26 cellular contexts compared by ENCODE assay signal in genomic region chr3:9023191-9023590, GRCh38.
"Had no signal": no experiment of that assay in that cellular context is flagged by ENCODE, and none has a peak within 500 bp of the region (broad histone marks: within the 10 kb centered on the region; RNA-seq: fewer than 3 reads in every experiment).

No MANE protein-coding gene starts in this region.

- H3K4me2 ChIP-seq: SK-N-SH had no signal

- DNase-seq: activated CD4-positive, alpha-beta memory T cell treated with anti-CD3 and anti-CD28 coated beads, Interleukin-2, amount 10 ng/mL, durations not matched to agents 7 days and 5 days; activated CD4-positive, alpha-beta T cell treated with anti-CD3 and anti-CD28 coated beads for 1 hour; activated CD4-positive, alpha-beta T cell treated with anti-CD3 and anti-CD28 coated beads, Interleukin-2, amount 10 ng/mL, durations not matched to agents 7 days and 5 days; activated CD8-positive, alpha-beta memory T cell treated with anti-CD3 and anti-CD28 coated beads, Interleukin-2, amount 50 U/mL, for 48 hours; activated gamma-delta T cell treated with Interleukin-2 at 50 U/mL for 16 hours; activated naive CD4-positive, alpha-beta T cell treated with anti-CD3 and anti-CD28 coated beads, Interleukin-2, amount 50 U/mL, for 16 hours; activated T-cell treated with anti-CD3 and anti-CD28 coated beads, Interleukin-2, amount 50 U/mL, for 24 hours; effector memory CD8-positive, alpha-beta T cell; foreskin melanocyte; left ventricle myocardium superior; mammary epithelial cell; naive B cell; right lobe of liver; SK-N-SH; stimulated activated CD4-positive, alpha-beta T cell treated with anti-CD3 and anti-CD28 coated beads, Interleukin-4, amount 100 ng/mL, for 24 hours; stomach; SW 1271; T1000 had no signal

- H3K9me3 Mint-ChIP-seq: activated CD4-positive, alpha-beta memory T cell treated with anti-CD3 and anti-CD28 coated beads, Interleukin-2, amount 10 ng/mL, durations not matched to agents 7 days and 5 days; activated CD4-positive, alpha-beta T cell treated with anti-CD3 and anti-CD28 coated beads, Interleukin-2, amount 10 ng/mL, durations not matched to agents 7 days and 5 days; activated T-cell treated with anti-CD3 and anti-CD28 coated beads, Interleukin-2, amount 50 U/mL, for 24 hours; effector memory CD8-positive, alpha-beta T cell; mesothelial cell of epicardium; naive B cell; stimulated activated effector memory CD8-positive, alpha-beta T cell treated with anti-CD3 and anti-CD28 coated beads, Interleukin-12 subunit alpha, Interleukin-12 subunit beta, amount 100 ng/mL, for 72 hours; T-helper 1 cell treated with Interleukin-12 subunit alpha and Interleukin-12 subunit beta and Interleukin-4 antibody, amounts not matched to agents 30 μg/mL and 1 μg/mL, for 36 hours had no signal

- H3K27me3 Mint-ChIP-seq: activated CD4-positive, alpha-beta T cell treated with anti-CD3 and anti-CD28 coated beads, Interleukin-2, amount 10 ng/mL, durations not matched to agents 7 days and 5 days; activated T-cell treated with anti-CD3 and anti-CD28 coated beads, Interleukin-2, amount 50 U/mL, for 24 hours had no signal

- H3K9ac ChIP-seq: SK-N-SH had no signal

- H3K9me3 ChIP-seq: right lobe of liver, SK-N-SH, stomach, suprapubic skin, tibial nerve had no signal

- H3K27me3 ChIP-seq: right lobe of liver, stomach, suprapubic skin, tibial nerve had no signal

- H3K4me1 Mint-ChIP-seq: activated CD4-positive, alpha-beta memory T cell treated with anti-CD3 and anti-CD28 coated beads, Interleukin-2, amount 10 ng/mL, durations not matched to agents 7 days and 5 days; activated CD4-positive, alpha-beta T cell treated with anti-CD3 and anti-CD28 coated beads, Interleukin-2, amount 10 ng/mL, durations not matched to agents 7 days and 5 days; naive B cell; stimulated activated effector memory CD8-positive, alpha-beta T cell treated with anti-CD3 and anti-CD28 coated beads, Interleukin-12 subunit alpha, Interleukin-12 subunit beta, amount 100 ng/mL, for 72 hours had no signal

- H3K36me3 Mint-ChIP-seq: naive B cell; stimulated activated effector memory CD8-positive, alpha-beta T cell treated with anti-CD3 and anti-CD28 coated beads, Interleukin-12 subunit alpha, Interleukin-12 subunit beta, amount 100 ng/mL, for 72 hours had no signal

- H3K27ac Mint-ChIP-seq: activated CD4-positive, alpha-beta memory T cell treated with anti-CD3 and anti-CD28 coated beads, Interleukin-2, amount 10 ng/mL, durations not matched to agents 7 days and 5 days; activated CD4-positive, alpha-beta T cell treated with anti-CD3 and anti-CD28 coated beads, Interleukin-2, amount 10 ng/mL, durations not matched to agents 7 days and 5 days; activated T-cell treated with anti-CD3 and anti-CD28 coated beads, Interleukin-2, amount 50 U/mL, for 24 hours; effector memory CD8-positive, alpha-beta T cell; naive B cell; stimulated activated effector memory CD8-positive, alpha-beta T cell treated with anti-CD3 and anti-CD28 coated beads, Interleukin-12 subunit alpha, Interleukin-12 subunit beta, amount 100 ng/mL, for 72 hours; T-helper 1 cell treated with Interleukin-12 subunit alpha and Interleukin-12 subunit beta and Interleukin-4 antibody, amounts not matched to agents 30 μg/mL and 1 μg/mL, for 36 hours had no signal

- ATAC-seq: effector memory CD8-positive, alpha-beta T cell; esophagus mucosa; left ventricle myocardium superior; right lobe of liver; stimulated activated effector memory CD8-positive, alpha-beta T cell treated with anti-CD3 and anti-CD28 coated beads, Interleukin-12 subunit alpha, Interleukin-12 subunit beta, amount 100 ng/mL, for 72 hours had no signal

- H3K4me3 Mint-ChIP-seq: activated CD4-positive, alpha-beta memory T cell treated with anti-CD3 and anti-CD28 coated beads, Interleukin-2, amount 10 ng/mL, durations not matched to agents 7 days and 5 days; activated CD4-positive, alpha-beta T cell treated with anti-CD3 and anti-CD28 coated beads, Interleukin-2, amount 10 ng/mL, durations not matched to agents 7 days and 5 days; activated T-cell treated with anti-CD3 and anti-CD28 coated beads, Interleukin-2, amount 50 U/mL, for 24 hours; effector memory CD8-positive, alpha-beta T cell; mesothelial cell of epicardium; stimulated activated effector memory CD8-positive, alpha-beta T cell treated with anti-CD3 and anti-CD28 coated beads, Interleukin-12 subunit alpha, Interleukin-12 subunit beta, amount 100 ng/mL, for 72 hours; T-helper 1 cell treated with Interleukin-12 subunit alpha and Interleukin-12 subunit beta and Interleukin-4 antibody, amounts not matched to agents 30 μg/mL and 1 μg/mL, for 36 hours had no signal

- H3K36me3 ChIP-seq: right lobe of liver had no signal

- H3K27ac ChIP-seq: coronary artery, right lobe of liver, skin epidermis, stomach, suprapubic skin, tibial nerve had no signal

- H3K4me3 ChIP-seq: coronary artery, right lobe of liver, skin epidermis, stomach, suprapubic skin, tibial nerve had no signal
